Comparison of ENCODE assay signal across 17 cellular contexts in the genomic region with DNA sequence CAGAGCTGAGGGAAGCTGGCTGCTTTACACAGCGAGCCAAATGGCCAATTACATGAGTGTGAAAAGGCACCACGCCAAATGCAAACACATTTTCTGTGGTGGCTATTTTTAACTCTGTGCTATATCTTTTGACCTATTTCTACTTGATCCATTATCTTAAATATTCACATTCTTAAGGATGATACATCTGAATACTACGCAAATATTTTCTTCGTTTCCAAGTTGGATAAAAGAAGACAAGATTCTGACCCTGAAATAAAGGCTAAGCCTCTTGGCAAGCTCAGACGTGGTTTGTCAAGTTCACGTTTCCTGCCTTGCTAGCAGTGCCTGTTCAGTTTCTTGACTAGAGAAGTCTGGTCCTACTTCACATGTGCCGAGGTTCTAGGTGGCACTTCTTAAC.
DNase-seq lines count a peak whose midpoint lies in the region; ATAC-seq, FAIRE-seq and TF ChIP-seq lines count a peak whose summit lies in the region.
"Had no signal": no experiment of that assay in that cellular context is flagged by ENCODE, and none has a peak within 500 bp of the region (broad histone marks: within the 10 kb centered on the region; RNA-seq: fewer than 3 reads in every experiment).

No MANE protein-coding gene starts in this region.

- no peaks in the 10 kb centered on the region for H3K79me2 ChIP-seq in osteoblast (ENCODE audit: insufficient read depth, low read length)

- ATAC-seq in RWPE2 (ENCODE audit: low read depth) (no peak), GM18517 (IDR thresholded peaks at IDR 0.05; ENCODE audit: unreplicated experiment) (no peak)
- ATAC-seq: esophagus mucosa had no signal

- H3K27ac ChIP-seq in RWPE2 (ENCODE audit: poor library complexity, severe bottlenecking) (peak overlapping the region; percentile 29), osteoblast (ENCODE audit: low read depth, low read length) (peak overlapping the region; percentile 54)
- H3K27ac ChIP-seq: upper lobe of left lung had no signal

- peak; percentile 71 for FAIRE-seq in H54 (lab: Jason Lieb, UNC)

- no peak for TF ChIP-seq CTCF in RWPE2 (IDR thresholded peaks at IDR 0.05; ENCODE audit: poor library complexity, severe bottlenecking)
- TF ChIP-seq CTCF in fibroblast of pulmonary artery (IDR thresholded peaks at IDR 0.05; ENCODE audit: low read length, missing control alignments): no peak
- no peak for TF ChIP-seq CTCF in osteoblast (IDR thresholded peaks at IDR 0.05; ENCODE audit: extremely low read depth, low read depth, low read length)

- no peaks in the 10 kb centered on the region for H4K20me1 ChIP-seq in osteoblast (ENCODE audit: insufficient read depth, low read length)

- H3K4me2 ChIP-seq in osteoblast (ENCODE audit: insufficient read depth, low read length): peak overlapping the region; percentile 14
- H3K4me2 ChIP-seq: GM23338 had no signal

- no peak for TF ChIP-seq POLR2A in H54 (IDR thresholded peaks at IDR 0.05; ENCODE audit: low read depth, low read length)

- no peak overlapping the region for H3K4me3 ChIP-seq in RWPE2 (ENCODE audit: severe bottlenecking)
- H3K4me3 ChIP-seq in fibroblast of pulmonary artery (replicated peaks; ENCODE audit: low read depth, low read length): no peak overlapping the region
- no peak overlapping the region for H3K4me3 ChIP-seq in osteoblast (ENCODE audit: insufficient read depth, low read length)
- H3K4me3 ChIP-seq: GM23338, upper lobe of left lung had no signal

- peaks cover 20% of the 10 kb centered on the region for H3K4me1 ChIP-seq in RWPE2 (ENCODE audit: insufficient read depth, poor library complexity, severe bottlenecking)
- no peaks in the 10 kb centered on the region for H3K4me1 ChIP-seq in osteoblast (ENCODE audit: insufficient read depth, low read length)
- H3K4me1 ChIP-seq: upper lobe of left lung had no signal

- DNase-seq in H54 (ENCODE audit: insufficient read length, low spot score): no peak
- DNase-seq in RWPE2 (ENCODE audit: low spot score): no peak
- DNase-seq in fibroblast of pulmonary artery (ENCODE audit: low read depth): peak; percentile 82
- DNase-seq in osteoblast (ENCODE audit: insufficient read length, low spot score, missing footprints): no peak
- no peak for DNase-seq in activated T-cell treated with anti-CD3 and anti-CD28 coated beads, Interleukin-2, amount 50 U/mL, for 1 hour
- DNase-seq in NK-92 treated with Interleukin-12 subunit alpha and Interleukin-12 subunit beta, amount 100 ng/mL, for 24 hours (lab: John Stamatoyannopoulos, UW): no peak
- DNase-seq in NCI-H187 treated with DMSO at 0.1 percent for 48 hours (lab: John Stamatoyannopoulos, UW): no peak
- DNase-seq: activated gamma-delta T cell treated with Interleukin-2 at 50 U/mL for 16 hours; CD4-positive, alpha-beta T cell; DND-41; NCI-H1694; posterior cingulate gyrus; stimulated activated naive CD4-positive, alpha-beta T cell; upper lobe of left lung had no signal

- H3K9me3 ChIP-seq in RWPE2 (ENCODE audit: severe bottlenecking) (no peaks in the 10 kb centered on the region), osteoblast (ENCODE audit: low read depth, low read length) (no peaks in the 10 kb centered on the region)
- H3K9me3 ChIP-seq: upper lobe of left lung had no signal

- H3K36me3 ChIP-seq in RWPE2 (ENCODE audit: low read depth) (no peaks in the 10 kb centered on the region), osteoblast (ENCODE audit: insufficient read depth, low read length) (no peaks in the 10 kb centered on the region)
- H3K36me3 ChIP-seq: upper lobe of left lung had no signal

- H2AFZ ChIP-seq in osteoblast (ENCODE audit: low read length): no peak overlapping the region
- H2AFZ ChIP-seq: GM23338 had no signal

- H3K27me3 ChIP-seq in RWPE2 (ENCODE audit: insufficient read depth, poor library complexity, severe bottlenecking) (no peaks in the 10 kb centered on the region), osteoblast (ENCODE audit: insufficient read depth, low read length) (no peaks in the 10 kb centered on the region)
- H3K27me3 ChIP-seq: upper lobe of left lung had no signal
